14 cellular contexts compared by ENCODE assay signal in the genomic region with DNA sequence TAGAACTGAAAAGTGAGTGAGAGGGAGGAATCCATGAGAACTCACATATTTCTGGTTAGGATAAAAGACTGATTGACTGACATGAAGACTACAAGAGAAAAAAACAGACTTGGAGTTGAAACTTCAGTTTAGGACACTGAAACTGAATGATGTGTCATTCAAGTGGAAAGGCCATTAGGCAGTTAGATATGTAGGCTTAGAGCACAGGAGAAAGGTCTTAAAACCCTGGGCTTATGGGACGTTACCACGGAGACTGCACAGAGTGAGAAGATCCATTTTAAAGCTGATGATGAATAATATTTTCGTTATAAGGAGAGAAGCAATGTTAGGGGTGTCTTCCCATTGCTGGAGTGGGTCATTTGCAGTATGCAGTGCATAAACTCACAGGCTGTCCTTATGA.
DNase-seq lines count a peak whose midpoint lies in the region; ATAC-seq and TF ChIP-seq lines count a peak whose summit lies in the region.
"Had no signal": no experiment of that assay in that cellular context is flagged by ENCODE, and none has a peak within 500 bp of the region (broad histone marks: within the 10 kb centered on the region; RNA-seq: fewer than 3 reads in every experiment).

No MANE protein-coding gene starts in this region.

- intact Hi-C loops in Calu3 (cut with micrococcal nuclease; ENCODE audit: unreplicated experiment), result loop anchor here (5.0 kb wide), 2 partner anchors 33 to 63 kb away; partner anchors contain the start of gene MAML2

- DNase-seq in Calu3, result no peak
- no peak for DNase-seq in activated naive CD8-positive, alpha-beta T cell treated with anti-CD3 and anti-CD28 coated beads, Interleukin-2, amount 50 U/mL, for 24 hours
- no peak for DNase-seq in right atrium auricular region (ENCODE audit: low spot score)
- DNase-seq in NCI-H510A (lab: John Stamatoyannopoulos, UW), result no peak
- DNase-seq in HCEC 1CT, result no peak
- DNase-seq: amniotic stem cell; naive B cell; NCI-H524; stimulated activated naive CD4-positive, alpha-beta T cell treated with Interleukin-2 at 50 U/mL for 16 hours had no signal

- H3K9me3 ChIP-seq in mucosa of rectum (ENCODE audit: control insufficient read depth in 2 of 2, low read length in 2 of 2) (no peaks in the 10 kb centered on the region), right atrium auricular region (no peaks in the 10 kb centered on the region)

- H3K27me3 Mint-ChIP-seq in Calu3 (ENCODE audit: unreplicated experiment), result no peaks in the 10 kb centered on the region
- H3K27me3 Mint-ChIP-seq in activated naive CD8-positive, alpha-beta T cell treated with anti-CD3 and anti-CD28 coated beads, Interleukin-2, amount 50 U/mL, for 24 hours, result no peaks in the 10 kb centered on the region
- H3K27me3 Mint-ChIP-seq: naive B cell had no signal

- peaks cover 51% of the 10 kb centered on the region for H3K4me1 Mint-ChIP-seq in Calu3 (ENCODE audit: low read depth, unreplicated experiment)
- H3K4me1 Mint-ChIP-seq in activated naive CD8-positive, alpha-beta T cell treated with anti-CD3 and anti-CD28 coated beads, Interleukin-2, amount 50 U/mL, for 24 hours, result peaks cover 68% of the 10 kb centered on the region

- H3K36me3 ChIP-seq in mucosa of rectum (ENCODE audit: control insufficient read depth in 2 of 2, insufficient read depth in 2 of 2, low read length in 2 of 2) (no peaks in the 10 kb centered on the region), right atrium auricular region (no peaks in the 10 kb centered on the region)

- peaks cover 13 to 46% of the 10 kb centered on the region in 2 donors for H3K4me1 ChIP-seq in mucosa of rectum (ENCODE audit: control insufficient read depth in 2 of 2, insufficient read depth in 2 of 2, low read length in 2 of 2)
- peaks cover 0 to 25% of the 10 kb centered on the region in 2 donors for H3K4me1 ChIP-seq in right atrium auricular region

- CTCF ChIA-PET in Calu3 (lab: Charles Lee), result interaction anchor here (0.6 to 1.0 kb wide), 2 partner anchors 60 to 237 kb away, joined by 5 to 6 read pairs; no protein-coding TSS in a partner anchor

- H3K27me3 ChIP-seq in mucosa of rectum (ENCODE audit: control insufficient read depth in 2 of 2, insufficient read depth in 2 of 2, low read length in 2 of 2) (no peaks in the 10 kb centered on the region), right atrium auricular region (no peaks in the 10 kb centered on the region)

- peak overlapping the region; percentile 73 for H3K27ac Mint-ChIP-seq in Calu3 (ENCODE audit: unreplicated experiment)
- peak overlapping the region; percentile 76 for H3K27ac Mint-ChIP-seq in activated naive CD8-positive, alpha-beta T cell treated with anti-CD3 and anti-CD28 coated beads, Interleukin-2, amount 50 U/mL, for 24 hours

- no peak overlapping the region for H3K4me3 Mint-ChIP-seq in Calu3 (ENCODE audit: low read depth, unreplicated experiment)
- peak overlapping the region; percentile 19 for H3K4me3 Mint-ChIP-seq in activated naive CD8-positive, alpha-beta T cell treated with anti-CD3 and anti-CD28 coated beads, Interleukin-2, amount 50 U/mL, for 24 hours
- H3K4me3 Mint-ChIP-seq: CD14-positive monocyte had no signal

- H3K27ac ChIP-seq in mucosa of rectum (ENCODE audit: low read depth in 2 of 2, low read length in 2 of 2) (peak overlapping the region; percentile 54 to 60), right atrium auricular region (no peak overlapping the region)
- H3K27ac ChIP-seq: KMS-11 had no signal

- H3K9ac ChIP-seq in mucosa of rectum (ENCODE audit: low read depth in 1 of 2, low read length in 2 of 2), result no peak overlapping the region
- H3K9ac ChIP-seq: KMS-11 had no signal

- H3K4me3 ChIP-seq in mucosa of rectum (ENCODE audit: low read length in 2 of 2) (no peak overlapping the region), right atrium auricular region (no peak overlapping the region)

- H3K36me3 Mint-ChIP-seq in Calu3 (ENCODE audit: insufficient read depth, unreplicated experiment), result peaks cover 9% of the 10 kb centered on the region
- H3K36me3 Mint-ChIP-seq in activated naive CD8-positive, alpha-beta T cell treated with anti-CD3 and anti-CD28 coated beads, Interleukin-2, amount 50 U/mL, for 24 hours (ENCODE audit: low read depth), result peaks cover 13% of the 10 kb centered on the region
- H3K36me3 Mint-ChIP-seq: naive B cell had no signal

- no peaks in the 10 kb centered on the region for H3K9me3 Mint-ChIP-seq in Calu3 (ENCODE audit: low read depth, unreplicated experiment)
- no peaks in the 10 kb centered on the region for H3K9me3 Mint-ChIP-seq in activated naive CD8-positive, alpha-beta T cell treated with anti-CD3 and anti-CD28 coated beads, Interleukin-2, amount 50 U/mL, for 24 hours
- H3K9me3 Mint-ChIP-seq: CD14-positive monocyte, naive B cell had no signal

- ATAC-seq in HG02610 (IDR thresholded peaks at IDR 0.05; ENCODE audit: unreplicated experiment) (peak; percentile 23), HG03175 (IDR thresholded peaks at IDR 0.05; ENCODE audit: unreplicated experiment) (no peak)
- peak; percentile 69 for ATAC-seq in activated naive CD8-positive, alpha-beta T cell treated with anti-CD3 and anti-CD28 coated beads, Interleukin-2, amount 50 U/mL, for 24 hours

- no peak for TF ChIP-seq CTCF in Calu3 (IDR thresholded peaks at IDR 0.05; ENCODE audit: unreplicated experiment)
- TF ChIP-seq CTCF in right atrium auricular region (IDR thresholded peaks at IDR 0.05), result no peak

- BruUV-seq in Calu3 (replicated peaks; lab: Mats Ljungman, UMichigan), result no TSS peak

Comparison
In these comparisons a context has a peak if more than half of its experiments do, and no peak if none do; other contexts are left out.
1. H3K27ac ChIP-seq: peak in mucosa of rectum (2 of 2); none in right atrium auricular region (0 of 2).